Comparison of ENCODE assay signal across 8 cellular contexts in the genomic region with DNA sequence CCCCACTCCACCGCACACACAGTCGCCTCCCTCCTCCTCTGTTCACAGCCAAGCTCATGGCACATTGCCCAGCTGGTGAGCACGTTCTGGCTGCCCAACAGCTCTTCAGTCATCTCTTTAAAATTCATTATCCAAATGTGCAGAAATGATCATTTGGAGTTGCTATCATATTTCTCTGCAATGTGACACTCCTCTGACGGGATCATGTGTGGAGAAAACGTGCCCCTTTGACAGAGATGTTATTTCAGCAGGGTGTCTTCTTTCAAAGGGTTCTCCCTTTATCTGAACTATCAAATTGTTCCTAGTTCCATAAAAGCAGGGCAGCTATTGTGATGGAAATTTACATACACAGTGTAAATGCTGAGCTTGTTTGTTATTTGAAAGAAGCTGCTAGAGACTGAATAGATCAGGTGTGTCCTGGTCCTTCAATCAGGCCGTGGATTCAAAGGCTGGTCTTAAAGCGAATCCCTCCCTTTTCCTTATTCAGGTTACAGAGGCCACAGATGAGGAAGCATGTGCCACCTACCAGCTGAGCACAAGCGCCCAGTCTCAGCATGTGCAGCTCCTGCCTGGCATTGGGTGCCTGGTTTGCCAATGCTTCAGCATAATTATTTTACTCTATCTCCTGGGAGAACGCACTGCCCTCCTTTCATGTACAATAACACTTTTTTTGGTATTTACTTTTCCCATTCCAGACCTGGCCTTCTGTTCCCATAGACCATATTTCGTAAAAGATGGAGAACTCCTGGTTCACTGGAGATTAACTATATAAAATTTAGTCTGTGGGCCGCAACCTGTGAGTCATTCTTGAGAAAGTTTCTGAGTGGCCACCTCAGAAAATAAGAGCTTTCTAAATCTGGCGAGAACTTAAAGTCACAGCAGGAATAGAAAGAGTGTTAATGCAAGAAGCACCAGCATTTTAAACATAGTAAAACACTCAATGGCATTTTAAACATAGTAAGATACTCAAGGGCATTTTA.
DNase-seq lines count a peak whose midpoint lies in the region; ATAC-seq and TF ChIP-seq lines count a peak whose summit lies in the region.

No MANE protein-coding gene starts in this region.

- no peak overlapping the region for H3K9ac ChIP-seq in SK-N-SH

- no peak for TF ChIP-seq RAD21 in SK-N-SH (IDR thresholded peaks at IDR 0.05; ENCODE audit: low read length)

- peaks cover 5% of the 10 kb centered on the region for H3K27me3 Mint-ChIP-seq in progenitor cell of endocrine pancreas

- H3K27me3 ChIP-seq in SK-N-SH (ENCODE audit: insufficient read depth) (no peaks in the 10 kb centered on the region), tibial artery (no peaks in the 10 kb centered on the region)

- POLR2A ChIA-PET in SK-N-SH (lab: Yijun Ruan, JAX): no interaction called here

- no peak overlapping the region for H3K4me3 Mint-ChIP-seq in progenitor cell of endocrine pancreas (ENCODE audit: low read depth)

- no peaks in the 10 kb centered on the region for H3K79me2 ChIP-seq in SK-N-SH (ENCODE audit: insufficient read depth)

- H3K4me2 ChIP-seq in SK-N-SH: peak overlapping the region; percentile 32; the same call in 1 of the 2 replicates

- H3K27ac ChIP-seq in SK-N-SH (ENCODE audit: low read depth in 2 of 2, low read length in 1 of 2) (peak overlapping the region; percentile 16 to 46; a peak in 3 of 4 replicates), tibial artery (peak overlapping the region; percentile 18 to 67)

- no peaks in the 10 kb centered on the region for H3K9me3 Mint-ChIP-seq in progenitor cell of endocrine pancreas (ENCODE audit: low read depth)

- no peak overlapping the region for H3K27ac Mint-ChIP-seq in progenitor cell of endocrine pancreas

- intact Hi-C loops in left ventricle myocardium superior (cut with micrococcal nuclease): no loop called here
- intact Hi-C loops in tibial artery (cut with DNase I; ENCODE audit: low total_unique reads): no loop called here

- H3K4me1 ChIP-seq in SK-N-SH (ENCODE audit: control insufficient read depth in 1 of 2, insufficient read depth in 2 of 2, low read depth in 1 of 2, low read length in 1 of 2) (peaks cover 11 to 17% of the 10 kb centered on the region in 2 experiments), tibial artery (peaks cover 0 to 38% (median 16%) of the 10 kb centered on the region in 4 donors)

- H3K36me3 ChIP-seq in SK-N-SH (replicated peaks in 1 of 2; ENCODE audit: control insufficient read depth in 1 of 2, insufficient read depth in 2 of 2, low read length in 1 of 2): no peaks in the 10 kb centered on the region
- no peaks in the 10 kb centered on the region for H3K36me3 ChIP-seq in tibial artery

- H3K36me3 Mint-ChIP-seq in progenitor cell of endocrine pancreas (ENCODE audit: insufficient read depth): no peaks in the 10 kb centered on the region

- no peaks in the 10 kb centered on the region for H3K9me2 ChIP-seq in SK-N-SH

- H3K4me1 Mint-ChIP-seq in progenitor cell of endocrine pancreas (ENCODE audit: low read depth): no peaks in the 10 kb centered on the region

- H4K20me1 ChIP-seq in SK-N-SH (ENCODE audit: insufficient read depth): no peaks in the 10 kb centered on the region

- no peak for TF ChIP-seq CTCF in SK-N-SH (IDR thresholded peaks at IDR 0.05)
- no peak for TF ChIP-seq CTCF in tibial artery (IDR thresholded peaks at IDR 0.05)
- TF ChIP-seq CTCF in progenitor cell of endocrine pancreas (IDR thresholded peaks at IDR 0.05; ENCODE audit: unreplicated experiment): no peak

- no peak overlapping the region for H2AFZ ChIP-seq in SK-N-SH (ENCODE audit: low read depth)

- H3K9me3 ChIP-seq in SK-N-SH (no peaks in the 10 kb centered on the region), tibial artery (no peaks in the 10 kb centered on the region)

- ATAC-seq in left ventricle myocardium superior (peak; percentile 78), GM18873 (IDR thresholded peaks at IDR 0.05; ENCODE audit: low FRiP score, unreplicated experiment) (no peak), HG03442 (IDR thresholded peaks at IDR 0.05; ENCODE audit: unreplicated experiment) (no peak), GM18858 (IDR thresholded peaks at IDR 0.05; ENCODE audit: unreplicated experiment) (no peak)

- H3F3A ChIP-seq in SK-N-SH (replicated peaks; ENCODE audit: insufficient read depth): peaks cover 17% of the 10 kb centered on the region

- no peak overlapping the region for H3K4me3 ChIP-seq in SK-N-SH (ENCODE audit: low read depth in 2 of 2, low read length in 1 of 2)
- H3K4me3 ChIP-seq in tibial artery: no peak overlapping the region

- TF ChIP-seq EP300 in SK-N-SH (IDR thresholded peaks at IDR 0.05; ENCODE audit: borderline replicate concordance in 1 of 2, low read depth in 1 of 2, low read length in 1 of 2): no peak

- peak; percentile 91 for DNase-seq in NCI-H1092 (lab: John Stamatoyannopoulos, UW)
- peak; percentile 35 for DNase-seq in SK-N-SH
- DNase-seq in left ventricle myocardium superior: peak; percentile 66
- DNase-seq in tibial artery: peak; percentile 64 to 77
- DNase-seq in progenitor cell of endocrine pancreas (ENCODE audit: low spot score, unreplicated experiment): no peak

- CTCF ChIA-PET in SK-N-SH (lab: Yijun Ruan, JAX): no interaction called here

- 54% methylated on average over 12 of the region's 12 CpGs for WGBS in SK-N-SH (ENCODE audit: low lambda C conversion rate)

TF ChIP-seq in SK-N-SH, 30 proteins besides CTCF, POLR2A, EP300 and RAD21 (continues in another document):
- TF ChIP-seq, protein P1, sequence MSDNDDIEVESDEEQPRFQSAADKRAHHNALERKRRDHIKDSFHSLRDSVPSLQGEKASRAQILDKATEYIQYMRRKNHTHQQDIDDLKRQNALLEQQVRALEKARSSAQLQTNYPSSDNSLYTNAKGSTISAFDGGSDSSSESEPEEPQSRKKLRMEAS (IDR thresholded peaks at IDR 0.05; ENCODE audit: low read depth): peak; percentile 45; the same call in 1 of the 2 replicates
- TF ChIP-seq, protein P2, sequence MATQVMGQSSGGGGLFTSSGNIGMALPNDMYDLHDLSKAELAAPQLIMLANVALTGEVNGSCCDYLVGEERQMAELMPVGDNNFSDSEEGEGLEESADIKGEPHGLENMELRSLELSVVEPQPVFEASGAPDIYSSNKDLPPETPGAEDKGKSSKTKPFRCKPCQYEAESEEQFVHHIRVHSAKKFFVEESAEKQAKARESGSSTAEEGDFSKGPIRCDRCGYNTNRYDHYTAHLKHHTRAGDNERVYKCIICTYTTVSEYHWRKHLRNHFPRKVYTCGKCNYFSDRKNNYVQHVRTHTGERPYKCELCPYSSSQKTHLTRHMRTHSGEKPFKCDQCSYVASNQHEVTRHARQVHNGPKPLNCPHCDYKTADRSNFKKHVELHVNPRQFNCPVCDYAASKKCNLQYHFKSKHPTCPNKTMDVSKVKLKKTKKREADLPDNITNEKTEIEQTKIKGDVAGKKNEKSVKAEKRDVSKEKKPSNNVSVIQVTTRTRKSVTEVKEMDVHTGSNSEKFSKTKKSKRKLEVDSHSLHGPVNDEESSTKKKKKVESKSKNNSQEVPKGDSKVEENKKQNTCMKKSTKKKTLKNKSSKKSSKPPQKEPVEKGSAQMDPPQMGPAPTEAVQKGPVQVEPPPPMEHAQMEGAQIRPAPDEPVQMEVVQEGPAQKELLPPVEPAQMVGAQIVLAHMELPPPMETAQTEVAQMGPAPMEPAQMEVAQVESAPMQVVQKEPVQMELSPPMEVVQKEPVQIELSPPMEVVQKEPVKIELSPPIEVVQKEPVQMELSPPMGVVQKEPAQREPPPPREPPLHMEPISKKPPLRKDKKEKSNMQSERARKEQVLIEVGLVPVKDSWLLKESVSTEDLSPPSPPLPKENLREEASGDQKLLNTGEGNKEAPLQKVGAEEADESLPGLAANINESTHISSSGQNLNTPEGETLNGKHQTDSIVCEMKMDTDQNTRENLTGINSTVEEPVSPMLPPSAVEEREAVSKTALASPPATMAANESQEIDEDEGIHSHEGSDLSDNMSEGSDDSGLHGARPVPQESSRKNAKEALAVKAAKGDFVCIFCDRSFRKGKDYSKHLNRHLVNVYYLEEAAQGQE (IDR thresholded peaks at IDR 0.05; ENCODE audit: low read depth, low read length): no peak
- TF ChIP-seq GABPA (IDR thresholded peaks at IDR 0.05; ENCODE audit: low read depth) (no peak), TCF12 (IDR thresholded peaks at IDR 0.05) (peak; percentile 43; the same call in 1 of the 2 replicates), POLR2AphosphoS5 (IDR thresholded peaks at IDR 0.05; ENCODE audit: low read depth, low read length) (no peak), ELF1 (IDR thresholded peaks at IDR 0.05) (no peak)
- TF ChIP-seq, protein P3, sequence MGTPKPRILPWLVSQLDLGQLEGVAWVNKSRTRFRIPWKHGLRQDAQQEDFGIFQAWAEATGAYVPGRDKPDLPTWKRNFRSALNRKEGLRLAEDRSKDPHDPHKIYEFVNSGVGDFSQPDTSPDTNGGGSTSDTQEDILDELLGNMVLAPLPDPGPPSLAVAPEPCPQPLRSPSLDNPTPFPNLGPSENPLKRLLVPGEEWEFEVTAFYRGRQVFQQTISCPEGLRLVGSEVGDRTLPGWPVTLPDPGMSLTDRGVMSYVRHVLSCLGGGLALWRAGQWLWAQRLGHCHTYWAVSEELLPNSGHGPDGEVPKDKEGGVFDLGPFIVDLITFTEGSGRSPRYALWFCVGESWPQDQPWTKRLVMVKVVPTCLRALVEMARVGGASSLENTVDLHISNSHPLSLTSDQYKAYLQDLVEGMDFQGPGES (IDR thresholded peaks at IDR 0.05; ENCODE audit: low read depth, low read length): no peak
- TF ChIP-seq, protein P4, sequence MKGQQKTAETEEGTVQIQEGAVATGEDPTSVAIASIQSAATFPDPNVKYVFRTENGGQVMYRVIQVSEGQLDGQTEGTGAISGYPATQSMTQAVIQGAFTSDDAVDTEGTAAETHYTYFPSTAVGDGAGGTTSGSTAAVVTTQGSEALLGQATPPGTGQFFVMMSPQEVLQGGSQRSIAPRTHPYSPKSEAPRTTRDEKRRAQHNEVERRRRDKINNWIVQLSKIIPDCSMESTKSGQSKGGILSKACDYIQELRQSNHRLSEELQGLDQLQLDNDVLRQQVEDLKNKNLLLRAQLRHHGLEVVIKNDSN (IDR thresholded peaks at IDR 0.05; ENCODE audit: borderline replicate concordance, low read depth): no peak
- TF ChIP-seq, protein P5, sequence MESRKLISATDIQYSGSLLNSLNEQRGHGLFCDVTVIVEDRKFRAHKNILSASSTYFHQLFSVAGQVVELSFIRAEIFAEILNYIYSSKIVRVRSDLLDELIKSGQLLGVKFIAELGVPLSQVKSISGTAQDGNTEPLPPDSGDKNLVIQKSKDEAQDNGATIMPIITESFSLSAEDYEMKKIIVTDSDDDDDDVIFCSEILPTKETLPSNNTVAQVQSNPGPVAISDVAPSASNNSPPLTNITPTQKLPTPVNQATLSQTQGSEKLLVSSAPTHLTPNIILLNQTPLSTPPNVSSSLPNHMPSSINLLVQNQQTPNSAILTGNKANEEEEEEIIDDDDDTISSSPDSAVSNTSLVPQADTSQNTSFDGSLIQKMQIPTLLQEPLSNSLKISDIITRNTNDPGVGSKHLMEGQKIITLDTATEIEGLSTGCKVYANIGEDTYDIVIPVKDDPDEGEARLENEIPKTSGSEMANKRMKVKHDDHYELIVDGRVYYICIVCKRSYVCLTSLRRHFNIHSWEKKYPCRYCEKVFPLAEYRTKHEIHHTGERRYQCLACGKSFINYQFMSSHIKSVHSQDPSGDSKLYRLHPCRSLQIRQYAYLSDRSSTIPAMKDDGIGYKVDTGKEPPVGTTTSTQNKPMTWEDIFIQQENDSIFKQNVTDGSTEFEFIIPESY (IDR thresholded peaks at IDR 0.05; ENCODE audit: borderline replicate concordance, low read depth): no peak
